In genomic region chr12:52873832-52874572, GRCh38 we compare ENCODE assay signal across 1 cellular context.
TF ChIP-seq lines count a peak whose summit lies in the region.

No MANE protein-coding gene starts in this region.

TF ChIP-seq in HEK293, 187 proteins besides CTCF, POLR2A, EP300 and RAD21 (continued from another document and continues in another):
- no peak for TF ChIP-seq ATF2 (tag by site-specific recombination; IDR thresholded peaks at IDR 0.05; ENCODE audit: low read depth)
- TF ChIP-seq ZNF221 (tag by site-specific recombination; IDR thresholded peaks at IDR 0.05; ENCODE audit: borderline replicate concordance), result no peak
- peak; percentile 85 for TF ChIP-seq ZBTB6 (tag by site-specific recombination; IDR thresholded peaks at IDR 0.05)
- no peak for TF ChIP-seq ZNF623 (tag by site-specific recombination; IDR thresholded peaks at IDR 0.05)
- TF ChIP-seq ZBTB49 (tag by site-specific recombination; IDR thresholded peaks at IDR 0.05; ENCODE audit: low read depth), result no peak
- TF ChIP-seq ZNF138 (tag by site-specific recombination; IDR thresholded peaks at IDR 0.05; ENCODE audit: borderline replicate concordance), result no peak
- no peak for TF ChIP-seq ZSCAN23 (tag by site-specific recombination; IDR thresholded peaks at IDR 0.05)
- TF ChIP-seq ZNF350 (tag by site-specific recombination; IDR thresholded peaks at IDR 0.05), result no peak
- TF ChIP-seq ZNF426 (tag by site-specific recombination; IDR thresholded peaks at IDR 0.05), result no peak
- no peak for TF ChIP-seq ZSCAN4 (tag by site-specific recombination; IDR thresholded peaks at IDR 0.05)
- no peak for TF ChIP-seq ZNF76 (tag by site-specific recombination; IDR thresholded peaks at IDR 0.05; ENCODE audit: borderline replicate concordance, low read depth)
- TF ChIP-seq ZBTB44 (tag by site-specific recombination; IDR thresholded peaks at IDR 0.05), result no peak
- TF ChIP-seq ZNF391 (tag by site-specific recombination; IDR thresholded peaks at IDR 0.05; ENCODE audit: borderline replicate concordance, low read depth), result no peak
- no peak for TF ChIP-seq ZNF266 (tag by site-specific recombination; IDR thresholded peaks at IDR 0.05; ENCODE audit: low read depth)
- no peak for TF ChIP-seq ZNF404 (tag by site-specific recombination; IDR thresholded peaks at IDR 0.05)
- TF ChIP-seq RBAK (tag by site-specific recombination; IDR thresholded peaks at IDR 0.05), result no peak
- TF ChIP-seq ZBTB11 (tag by site-specific recombination; conservative IDR thresholded peaks at IDR 0.05; ENCODE audit: low read depth), result no peak
- peak; percentile 38 for TF ChIP-seq SP2 (tag by site-specific recombination; IDR thresholded peaks at IDR 0.05)
- TF ChIP-seq ZNF223 (tag by site-specific recombination; IDR thresholded peaks at IDR 0.05), result no peak
- no peak for TF ChIP-seq ZNF10 (tag by site-specific recombination; IDR thresholded peaks at IDR 0.05)
- TF ChIP-seq ZNF707 (tag by site-specific recombination; IDR thresholded peaks at IDR 0.05), result no peak
- TF ChIP-seq KLF16 (tag by site-specific recombination; IDR thresholded peaks at IDR 0.05), result peak; percentile 68
- no peak for TF ChIP-seq ZSCAN16 (tag by site-specific recombination; IDR thresholded peaks at IDR 0.05)
- TF ChIP-seq ZNF274 (IDR thresholded peaks at IDR 0.05; ENCODE audit: low read length), result no peak
- TF ChIP-seq ZNF274 (tag by site-specific recombination; IDR thresholded peaks at IDR 0.05; ENCODE audit: borderline replicate concordance), result no peak
- TF ChIP-seq HOXA7 (CRISPR knock-in tag; IDR thresholded peaks at IDR 0.05; ENCODE audit: borderline replicate concordance), result no peak
- no peak for TF ChIP-seq YY2 (tag by site-specific recombination; IDR thresholded peaks at IDR 0.05)
- TF ChIP-seq KLF7 (tag by site-specific recombination; IDR thresholded peaks at IDR 0.05; ENCODE audit: borderline replicate concordance), result peak; percentile 56; the same call in 1 of the 2 replicates
- no peak for TF ChIP-seq ZNF26 (tag by site-specific recombination; IDR thresholded peaks at IDR 0.05)
- TF ChIP-seq ZBTB20 (tag by site-specific recombination; IDR thresholded peaks at IDR 0.05), result peak; percentile 31; the same call in 1 of the 2 replicates
- TF ChIP-seq SETDB1 (IDR thresholded peaks at IDR 0.05; ENCODE audit: insufficient read length, low read length), result no peak
- no peak for TF ChIP-seq ZNF560 (tag by site-specific recombination; IDR thresholded peaks at IDR 0.05; ENCODE audit: borderline replicate concordance)
- no peak for TF ChIP-seq PRDM2 (tag by site-specific recombination; IDR thresholded peaks at IDR 0.05; ENCODE audit: borderline replicate concordance)
- peak; percentile 28; the same call in 1 of the 2 replicates for TF ChIP-seq KLF9 (tag by site-specific recombination; IDR thresholded peaks at IDR 0.05; ENCODE audit: low read depth)
- peak; percentile 61 for TF ChIP-seq ZNF629 (tag by site-specific recombination; IDR thresholded peaks at IDR 0.05)
- no peak for TF ChIP-seq ZNF140 (tag by site-specific recombination; IDR thresholded peaks at IDR 0.05)
- peak; percentile 96 for TF ChIP-seq GLIS2 (tag by site-specific recombination; IDR thresholded peaks at IDR 0.05)
- no peak for TF ChIP-seq ZBTB21 (tag by site-specific recombination; IDR thresholded peaks at IDR 0.05)
- TF ChIP-seq ZNF596 (tag by site-specific recombination; IDR thresholded peaks at IDR 0.05), result no peak
- no peak for TF ChIP-seq ZNF114 (tag by site-specific recombination; IDR thresholded peaks at IDR 0.05)
- TF ChIP-seq ZFP41 (tag by site-specific recombination; IDR thresholded peaks at IDR 0.05; ENCODE audit: borderline replicate concordance), result no peak
- no peak for TF ChIP-seq PBX3 (CRISPR knock-in tag; IDR thresholded peaks at IDR 0.05)
- no peak for TF ChIP-seq ZNF561 (tag by site-specific recombination; IDR thresholded peaks at IDR 0.05; ENCODE audit: borderline replicate concordance)
